Comparison of ENCODE assay signal across 8 cellular contexts in the genomic region with DNA sequence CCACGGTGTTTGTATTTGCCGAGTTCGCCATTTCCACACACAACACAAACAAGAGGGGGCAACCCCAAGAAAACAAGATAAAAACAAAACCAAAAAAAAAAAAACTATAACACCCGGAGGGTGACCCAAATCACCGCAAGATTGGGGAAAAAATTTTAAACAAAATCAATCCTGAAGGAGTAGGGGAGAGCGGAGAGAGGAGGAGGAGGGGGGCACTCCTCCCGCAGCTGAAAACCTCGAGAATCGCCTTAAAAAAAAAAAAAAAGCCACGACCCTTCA. TPM values are rescaled to one million over a fixed set of nuclear protein-coding genes. Genes with fewer than 3 reads are reported as not detected.
A peak's percentile ranks its signal among the peaks of the same experiment; 100 is the strongest.
DNase-seq lines count a peak whose midpoint lies in the region; ATAC-seq, FAIRE-seq and TF ChIP-seq lines count a peak whose summit lies in the region.

No MANE protein-coding gene starts in this region.

- H3K4me2 ChIP-seq in OCI-LY3 (ENCODE audit: low read length), result peak overlapping the region; percentile 66

- peaks cover 52% of the 10 kb centered on the region for H3K79me2 ChIP-seq in OCI-LY3 (ENCODE audit: low read length)

- H2AFZ ChIP-seq in OCI-LY3 (ENCODE audit: low read depth, low read length) (no peak overlapping the region), neuron (ENCODE audit: low read depth, low read length) (no peak overlapping the region)

- H3K9me3 Mint-ChIP-seq in CD8-positive, alpha-beta memory T cell, result peaks cover 0 to 2% (median 2%) of the 10 kb centered on the region in 5 donors
- peaks cover 0 to 2% of the 10 kb centered on the region in 2 donors for H3K9me3 Mint-ChIP-seq in effector memory CD8-positive, alpha-beta T cell

- H3K36me3 ChIP-seq in CD8-positive, alpha-beta memory T cell (ENCODE audit: insufficient read depth, low read length), result peaks cover 4% of the 10 kb centered on the region
- H3K36me3 ChIP-seq in OCI-LY3 (replicated peaks; ENCODE audit: low read depth, low read length), result peaks cover 24% of the 10 kb centered on the region
- H3K36me3 ChIP-seq in neuron (ENCODE audit: insufficient read depth, low read length), result peaks cover 13% of the 10 kb centered on the region

- ATAC-seq in effector memory CD8-positive, alpha-beta T cell (replicated peaks), result peak; percentile 1
- no peak for ATAC-seq in GM18858 (IDR thresholded peaks at IDR 0.05; ENCODE audit: unreplicated experiment)
- no peak for ATAC-seq in GM21390 (IDR thresholded peaks at IDR 0.05; ENCODE audit: unreplicated experiment)

- H3K9me3 ChIP-seq in CD8-positive, alpha-beta memory T cell (ENCODE audit: low read length), result no peaks in the 10 kb centered on the region
- H3K9me3 ChIP-seq in OCI-LY3 (ENCODE audit: insufficient read depth, low read length) (peaks cover 4% of the 10 kb centered on the region; the same call in 1 of the 2 replicates), neuron (ENCODE audit: low read length) (no peaks in the 10 kb centered on the region)

- H3K27ac ChIP-seq in CD8-positive, alpha-beta memory T cell (ENCODE audit: low read depth, low read length), result peak overlapping the region; percentile 97
- H3K27ac ChIP-seq in OCI-LY3 (ENCODE audit: low read length), result peak overlapping the region; percentile 88

- peaks cover 0 to 10% of the 10 kb centered on the region in 2 donors for H3K27me3 Mint-ChIP-seq in CD8-positive, alpha-beta memory T cell
- H3K27me3 Mint-ChIP-seq in effector memory CD8-positive, alpha-beta T cell, result no peaks in the 10 kb centered on the region

- peak overlapping the region; percentile 81 for H3K4me3 ChIP-seq in CD8-positive, alpha-beta memory T cell (ENCODE audit: low read length)
- peak overlapping the region; percentile 99 for H3K4me3 ChIP-seq in OCI-LY3 (ENCODE audit: low read length)
- peak overlapping the region; percentile 91 for H3K4me3 ChIP-seq in neuron (ENCODE audit: low read length)

- H4K20me1 ChIP-seq in OCI-LY3 (ENCODE audit: insufficient read depth, low read length), result peaks cover 26% of the 10 kb centered on the region

- no peaks in the 10 kb centered on the region for H3K27me3 ChIP-seq in CD8-positive, alpha-beta memory T cell (ENCODE audit: insufficient read depth, low read length, poor library complexity, severe bottlenecking)
- H3K27me3 ChIP-seq in OCI-LY3 (ENCODE audit: low read depth, low read length) (no peaks in the 10 kb centered on the region), neuron (ENCODE audit: insufficient read depth, low read length) (no peaks in the 10 kb centered on the region)

- POLR2A ChIA-PET in CD8-positive, alpha-beta memory T cell (lab: Charles Lee), result interaction anchor here (0.6 to 2.1 kb wide), 11 partner anchors 38 to 313 kb away, joined by 3 to 24 read pairs (median 7); a partner anchor contains a TSS

- peaks cover 32% of the 10 kb centered on the region for H3K4me1 ChIP-seq in CD8-positive, alpha-beta memory T cell (ENCODE audit: insufficient read depth, low read length)
- H3K4me1 ChIP-seq in OCI-LY3 (ENCODE audit: low read length) (peaks cover 20% of the 10 kb centered on the region), neuron (ENCODE audit: insufficient read depth, low read length) (peaks cover 25% of the 10 kb centered on the region)

- peak overlapping the region; percentile 99 for H3K9ac ChIP-seq in OCI-LY3 (ENCODE audit: low read length)

- TF ChIP-seq CTCF in OCI-LY3 (IDR thresholded peaks at IDR 0.05; ENCODE audit: low read depth, low read length), result no peak
- no peak for TF ChIP-seq CTCF in D721Med (IDR thresholded peaks at IDR 0.05; ENCODE audit: insufficient read depth, missing control alignments)

- FAIRE-seq in D721Med (lab: Jason Lieb, UNC), result no peak

- peak overlapping the region; percentile 93 to 98 (median 97) for H3K4me3 Mint-ChIP-seq in CD8-positive, alpha-beta memory T cell
- H3K4me3 Mint-ChIP-seq in effector memory CD8-positive, alpha-beta T cell, result peak overlapping the region; percentile 99

- peak overlapping the region; percentile 97 to 100 (median 99) for H3K27ac Mint-ChIP-seq in CD8-positive, alpha-beta memory T cell
- peak overlapping the region; percentile 98 to 100 for H3K27ac Mint-ChIP-seq in effector memory CD8-positive, alpha-beta T cell

- peaks cover 0 to 32% (median 6%) of the 10 kb centered on the region in 3 donors for H3K36me3 Mint-ChIP-seq in CD8-positive, alpha-beta memory T cell
- peaks cover 51% of the 10 kb centered on the region for H3K36me3 Mint-ChIP-seq in effector memory CD8-positive, alpha-beta T cell (ENCODE audit: insufficient read depth)

- no peak for DNase-seq in CD8-positive, alpha-beta memory T cell
- DNase-seq in effector memory CD8-positive, alpha-beta T cell, result no peak
- DNase-seq in EL (no peak), D721Med (ENCODE audit: insufficient read length, low spot score) (no peak)

- H3K4me1 Mint-ChIP-seq in CD8-positive, alpha-beta memory T cell, result peaks cover 36 to 52% (median 49%) of the 10 kb centered on the region in 3 donors
- H3K4me1 Mint-ChIP-seq in effector memory CD8-positive, alpha-beta T cell (ENCODE audit: low read depth in 2 of 2), result peaks cover 13 to 20% of the 10 kb centered on the region in 2 donors

- CTCF ChIA-PET in CD8-positive, alpha-beta memory T cell (lab: Charles Lee), result interaction anchor here (1.1 kb wide), 1 partner anchor 289 kb away, joined by 4 read pairs; no protein-coding TSS in a partner anchor

RNA-seq across cellular contexts. Expression of a gene that starts 0.3 kb away (rescaled TPM):
- 10 to 100 TPM; 49.4 TPM for total RNA-seq in CD8-positive, alpha-beta memory T cell
- 8.2 TPM for polyA plus RNA-seq in CD8-positive, alpha-beta memory T cell
